Comparison of ENCODE assay signal across 8 cellular contexts in the genomic region with DNA sequence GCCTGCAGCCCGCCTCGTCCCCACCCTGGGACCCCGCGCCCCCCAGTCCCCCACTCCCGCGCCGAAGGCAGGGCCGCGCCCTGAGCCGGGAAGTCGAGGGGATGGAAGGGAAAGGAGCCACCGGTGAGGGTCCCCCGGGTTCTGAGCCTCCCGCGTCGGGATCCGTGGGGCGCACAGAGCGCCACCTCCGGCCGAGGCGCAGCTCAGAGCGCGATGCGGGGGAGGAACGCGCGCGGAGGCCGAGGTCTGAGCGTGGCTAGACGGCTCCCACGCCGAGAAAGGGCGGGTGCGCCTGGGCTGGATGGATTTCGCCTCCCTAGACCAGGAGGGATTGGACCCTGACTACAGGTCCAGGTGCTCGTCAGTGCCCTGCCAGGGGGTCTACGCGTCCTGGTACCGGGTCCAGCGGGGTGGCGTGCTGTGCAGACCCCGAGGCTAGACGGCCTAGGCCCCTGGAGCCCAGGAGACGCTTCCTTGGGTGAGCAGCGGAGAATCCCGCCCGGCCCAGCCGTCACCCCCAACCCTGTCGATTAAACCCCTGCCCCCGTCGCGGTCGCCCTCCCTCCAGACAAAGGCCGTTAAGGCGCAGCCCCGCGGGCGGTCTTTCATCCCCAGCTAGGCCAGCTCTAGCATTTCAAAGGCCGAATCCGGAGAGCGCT. TPM values are rescaled to one million over a fixed set of nuclear protein-coding genes. Genes with fewer than 3 reads are reported as not detected.
DNase-seq lines count a peak whose midpoint lies in the region; ATAC-seq and TF ChIP-seq lines count a peak whose summit lies in the region.

No MANE protein-coding gene starts in this region.

- no peaks in the 10 kb centered on the region for H4K20me1 ChIP-seq in PC-3 (ENCODE audit: low read length)

- DNase-seq in AG09319 (ENCODE audit: extremely low read depth, low read depth) (no peak), PC-3 (no peak), left lobe of liver (ENCODE audit: low spot score) (no peak), T1000 (lab: John Stamatoyannopoulos, UW) (no peak), glomerular visceral epithelial cell (ENCODE audit: extremely low spot score) (no peak)

- H3F3A ChIP-seq in PC-3 (ENCODE audit: low read length, unreplicated experiment): no peaks in the 10 kb centered on the region

- TF ChIP-seq CTCF in AG09319 (IDR thresholded peaks at IDR 0.05; ENCODE audit: low read depth, low read length) (peak; percentile 21), PC-3 (conservative IDR thresholded peaks at IDR 0.05; ENCODE audit: low read depth, low read length) (peak; percentile 42), nephron (IDR thresholded peaks at IDR 0.05; ENCODE audit: unreplicated experiment in 3 of 3) (peak in 1 of 3 experiments; percentile 26)

- peaks cover 47% of the 10 kb centered on the region for H3K27me3 Mint-ChIP-seq in nephron (ENCODE audit: low read depth)

- BruUV-seq in PC-3 (replicated peaks; lab: Mats Ljungman, UMichigan): no TSS peak

- 1% methylated on average over 63 of the region's 63 CpGs for WGBS in ectodermal cell, 2 experiments

- ATAC-seq in PC-3 (no peak), left lobe of liver (no peak), GM18511 (IDR thresholded peaks at IDR 0.05; ENCODE audit: unreplicated experiment) (no peak)

- H3K27me3 ChIP-seq in PC-3 (ENCODE audit: low read length) (peaks cover 18% of the 10 kb centered on the region), ectodermal cell (ENCODE audit: control insufficient read depth, insufficient read depth, low read length, poor library complexity, severe bottlenecking) (peaks cover 91% of the 10 kb centered on the region)

- POLR2A ChIA-PET in PC-3 (lab: Charles Lee; ENCODE audit: unreplicated experiment): no interaction called here

- H3K4me1 ChIP-seq in PC-3 (ENCODE audit: insufficient read depth, low read length) (peaks cover 13% of the 10 kb centered on the region; the same call in 1 of the 2 replicates), ectodermal cell (ENCODE audit: control insufficient read depth, insufficient read depth, low read length) (peaks cover 17% of the 10 kb centered on the region)

- H3K79me2 ChIP-seq in PC-3 (ENCODE audit: low read length): peaks cover 23% of the 10 kb centered on the region

- H3K36me3 Mint-ChIP-seq in nephron (ENCODE audit: low read depth): no peaks in the 10 kb centered on the region

- H3K4me1 Mint-ChIP-seq in nephron: peaks cover 12% of the 10 kb centered on the region

- H3K9me3 ChIP-seq in PC-3 (ENCODE audit: low read length) (no peaks in the 10 kb centered on the region), ectodermal cell (ENCODE audit: control insufficient read depth, low read length) (no peaks in the 10 kb centered on the region)

- H3K27ac ChIP-seq in PC-3 (ENCODE audit: low read length) (no peak overlapping the region), ectodermal cell (ENCODE audit: insufficient read depth, low read depth, low read length, poor library complexity, severe bottlenecking) (no peak overlapping the region)

- H3K9ac ChIP-seq in PC-3 (ENCODE audit: low read length): no peak overlapping the region

- no peak overlapping the region for H2AFZ ChIP-seq in PC-3 (ENCODE audit: low read length)

- peak overlapping the region; percentile 64 to 72 (median 72) for H3K4me3 Mint-ChIP-seq in nephron

- CTCF ChIA-PET in PC-3 (lab: Charles Lee): interaction anchor here (0.7 kb wide), 1 partner anchor 36 kb away, joined by 3 read pairs; no protein-coding TSS in a partner anchor

- no peaks in the 10 kb centered on the region for H3K9me3 Mint-ChIP-seq in nephron

- intact Hi-C loops in PC-3 (cut with micrococcal nuclease): loop anchor here (5.0 to 10.0 kb wide), 2 partner anchors 102 to 354 kb away; a partner anchor contains a TSS

- no peaks in the 10 kb centered on the region for H3K9me2 ChIP-seq in PC-3 (replicated peaks; ENCODE audit: low read length)

- H3K4me2 ChIP-seq in PC-3 (ENCODE audit: low read length): peak overlapping the region; percentile 80

- no peaks in the 10 kb centered on the region for H3K36me3 ChIP-seq in PC-3 (ENCODE audit: low read depth, low read length)
- H3K36me3 ChIP-seq in ectodermal cell (ENCODE audit: control insufficient read depth, insufficient read depth, low read length): no peaks in the 10 kb centered on the region

- peak overlapping the region; percentile 61 for H3K4me3 ChIP-seq in PC-3 (ENCODE audit: low read length)
- H3K4me3 ChIP-seq in ectodermal cell (ENCODE audit: insufficient read depth, low read depth, low read length): peak overlapping the region; percentile 27

- H3K27ac Mint-ChIP-seq in nephron: no peak overlapping the region

RNA-seq across cellular contexts. Expression of a gene that starts 1.0 kb away (rescaled TPM):
- total RNA-seq in PC-3 (2014; rRNA removed) (16.1 and 18.4 TPM in 2 replicates), left lobe of liver (2.7 TPM)
- polyA plus RNA-seq in ectodermal cell (2013, experiment 1 of 4): 8.1 TPM
- 11.6 TPM for polyA plus RNA-seq in ectodermal cell (2013, experiment 2 of 4)
- 8.5 TPM for polyA plus RNA-seq in ectodermal cell (2013, experiment 3 of 4)
- polyA plus RNA-seq in ectodermal cell (2013, experiment 4 of 4): 8.6 TPM
